Comparison of ENCODE assay signal across 30 cellular contexts in genomic region chr18:50720281-50720680, GRCh38.
"Had no signal": no experiment of that assay in that cellular context is flagged by ENCODE, and none has a peak within 500 bp of the region (broad histone marks: within the 10 kb centered on the region; RNA-seq: fewer than 3 reads in every experiment).

No MANE protein-coding gene starts in this region.

- H3K27ac Mint-ChIP-seq: activated naive CD8-positive, alpha-beta T cell; mesothelial cell of epicardium; nephron progenitor cell; stimulated activated naive B cell treated with anti-CD40 and anti-IgM and Interleukin-4, amounts not matched to agents 10 μg/mL and 1 μg/mL and 100 μg/mL, for 72 hours had no signal

- H3K36me3 ChIP-seq: adrenal gland, colonic mucosa, esophagus squamous epithelium, thyroid gland had no signal

- H3K4me1 Mint-ChIP-seq: naive B cell; stimulated activated naive B cell treated with anti-CD40 and anti-IgM and Interleukin-4, amounts not matched to agents 10 μg/mL and 1 μg/mL and 100 μg/mL, for 72 hours had no signal

- H3K36me3 Mint-ChIP-seq: activated naive CD8-positive, alpha-beta T cell; stimulated activated naive B cell treated with anti-CD40 and anti-IgM and Interleukin-4, amounts not matched to agents 10 μg/mL and 1 μg/mL and 100 μg/mL, for 72 hours had no signal

- DNase-seq: activated CD4-positive, alpha-beta T cell treated with anti-CD3 and anti-CD28 coated beads for 48 hours; activated CD4-positive, alpha-beta T cell treated with anti-CD3 and anti-CD28 coated beads, Interleukin-2, amount 50 U/mL, for 48 hours; activated CD8-positive, alpha-beta memory T cell treated with anti-CD3 and anti-CD28 coated beads for 24 hours; activated effector memory CD4-positive, alpha-beta T cell treated with Interleukin-2 at 50 U/mL for 16 hours; activated naive CD4-positive, alpha-beta T cell treated with Interleukin-2 at 50 U/mL for 16 hours; aorta; body of pancreas; cerebellar nuclear complex; colonic mucosa; effector CD8-positive, alpha-beta T cell; esophagus squamous epithelium; left cardiac atrium; mammary epithelial cell; naive B cell; nephron progenitor cell; psoas muscle; right cardiac atrium; stimulated activated CD4-positive, alpha-beta T cell treated with anti-CD3 and anti-CD28 coated beads, Interleukin-15, amount 100 ng/mL, for 24 hours; stimulated activated CD4-positive, alpha-beta T cell treated with anti-CD3 and anti-CD28 coated beads, Interleukin-2, amount 100 ng/mL, for 24 hours; stimulated activated naive B cell treated with anti-CD40 and anti-IgM and Interleukin-4, amounts not matched to agents 10 μg/mL and 1 μg/mL and 100 μg/mL, for 72 hours; stomach; T-helper 9 cell; thyroid gland had no signal

- H3K4me3 Mint-ChIP-seq: activated naive CD8-positive, alpha-beta T cell; mesothelial cell of epicardium; naive B cell; nephron progenitor cell; stimulated activated naive B cell treated with anti-CD40 and anti-IgM and Interleukin-4, amounts not matched to agents 10 μg/mL and 1 μg/mL and 100 μg/mL, for 72 hours had no signal

- H3K27me3 Mint-ChIP-seq: activated naive CD8-positive, alpha-beta T cell had no signal

- H3K4me1 ChIP-seq: body of pancreas, colonic mucosa, esophagus squamous epithelium, psoas muscle, stomach, thyroid gland had no signal

- H3K27me3 ChIP-seq: adrenal gland, body of pancreas, colonic mucosa, esophagus squamous epithelium, hepatocyte, stomach, thyroid gland had no signal

- H3K9me3 ChIP-seq: adrenal gland, body of pancreas, colonic mucosa, esophagus squamous epithelium, psoas muscle, thyroid gland had no signal

- H3K4me3 ChIP-seq: adrenal gland, body of pancreas, colonic mucosa, esophagus squamous epithelium, hepatocyte, psoas muscle, stomach, thyroid gland had no signal

- H3K27ac ChIP-seq: body of pancreas, colonic mucosa, epithelial cell of prostate, esophagus squamous epithelium, hepatocyte, parathyroid adenoma, psoas muscle, stomach, thyroid gland, VCaP had no signal
